8 cellular contexts compared by ENCODE assay signal in genomic region chr6:43636312-43636667, GRCh38. TPM values are rescaled to one million over a fixed set of nuclear protein-coding genes. Genes with fewer than 3 reads are reported as not detected.
DNase-seq lines count a peak whose midpoint lies in the region; FAIRE-seq and TF ChIP-seq lines count a peak whose summit lies in the region.

No MANE protein-coding gene starts in this region.

- H3K4me3 ChIP-seq in GM06990 (replicated peaks; ENCODE audit: low read depth, low read length): peak overlapping the region; percentile 94
- peak overlapping the region; percentile 83 for H3K4me3 ChIP-seq in HL-60 (replicated peaks; ENCODE audit: insufficient read depth, low read length)
- H3K4me3 ChIP-seq in adrenal gland: peak overlapping the region; percentile 10 to 84 (median 58)
- peak overlapping the region; percentile 67 to 100 (median 99) for H3K4me3 ChIP-seq in keratinocyte (ENCODE audit: control insufficient read depth in 2 of 3, extremely low read depth in 1 of 3, insufficient read depth in 2 of 3, low read depth in 1 of 3, low read length in 3 of 3)
- H3K4me3 ChIP-seq in testis: peak overlapping the region; percentile 82 to 84

- H3K9ac ChIP-seq in keratinocyte (ENCODE audit: control insufficient read depth, extremely low read depth, insufficient read depth, low read length): peak overlapping the region; percentile 90

- H3K4me2 ChIP-seq in keratinocyte (ENCODE audit: control insufficient read depth, extremely low read depth, insufficient read depth, low read depth, low read length): peak overlapping the region; percentile 100

- FAIRE-seq in keratinocyte (lab: Jason Lieb, UNC) (no peak), D721Med (lab: Jason Lieb, UNC) (no peak)

- dilution Hi-C loops in keratinocyte (cut with MboI; ENCODE audit: extremely low pct_ligation_motif_present, low sequenced_read_pairs): no loop called here

- 18 to 31% (median 23%) methylated on average over 7 of the region's 7 CpGs for WGBS in adrenal gland, 4 donors
- WGBS in testis, 2 donors: 14 to 16% methylated on average over 7 of the region's 7 CpGs

- TF ChIP-seq POLR2A in adrenal gland (IDR thresholded peaks at IDR 0.05) (no peak), testis (IDR thresholded peaks at IDR 0.05) (no peak)

- H3K27me3 ChIP-seq in GM06990 (replicated peaks; ENCODE audit: control insufficient read depth, insufficient read depth, low read length) (no peaks in the 10 kb centered on the region), HL-60 (ENCODE audit: insufficient read depth, poor library complexity, severe bottlenecking) (no peaks in the 10 kb centered on the region), adrenal gland (no peaks in the 10 kb centered on the region), keratinocyte (ENCODE audit: control insufficient read depth, extremely low read depth, insufficient read depth, low read length) (no peaks in the 10 kb centered on the region), testis (no peaks in the 10 kb centered on the region)

- no peaks in the 10 kb centered on the region for H3K9me1 ChIP-seq in keratinocyte (ENCODE audit: control insufficient read depth, extremely low read depth, insufficient read depth, low read length)

- peak overlapping the region; percentile 87 for H3K27ac ChIP-seq in HL-60 (replicated peaks)
- H3K27ac ChIP-seq in adrenal gland: peak overlapping the region in 4 of 5 donors; percentile 39 to 91 (median 64)
- H3K27ac ChIP-seq in keratinocyte (ENCODE audit: control insufficient read depth, insufficient read depth, low read length): peak overlapping the region; percentile 72
- H3K27ac ChIP-seq in testis: peak overlapping the region; percentile 31 to 80

- intact Hi-C loops in adrenal gland (cut with DNase I) (no loop called here), testis (cut with DNase I; ENCODE audit: low total_unique reads) (no loop called here)

- TF ChIP-seq CTCF in GM06990 (IDR thresholded peaks at IDR 0.05; ENCODE audit: insufficient read depth, low read length, poor library complexity, severe bottlenecking) (no peak), HL-60 (IDR thresholded peaks at IDR 0.05; ENCODE audit: insufficient read depth, low read length) (no peak), adrenal gland (IDR thresholded peaks at IDR 0.05) (no peak), keratinocyte (optimal IDR thresholded peaks at IDR 0.05 in 1 of 3, IDR thresholded peaks at IDR 0.05 in 1 of 3, conservative IDR thresholded peaks at IDR 0.05 in 1 of 3; ENCODE audit: extremely low read depth in 1 of 3, insufficient read depth in 2 of 3, low read length in 3 of 3) (no peak), testis (IDR thresholded peaks at IDR 0.05) (no peak), D721Med (IDR thresholded peaks at IDR 0.05; ENCODE audit: insufficient read depth, missing control alignments) (no peak)

- DNase-seq in GM06990 (ENCODE audit: extremely low read depth, insufficient read length) (no peak), HL-60 (ENCODE audit: low read depth in 1 of 2, low spot score in 1 of 2) (peak in 1 of 2 experiments; percentile 11), adrenal gland (no peak), keratinocyte (ENCODE audit: low read depth, low spot score) (no peak), testis (no peak), NCI-H774 (lab: John Stamatoyannopoulos, UW) (no peak), NCI-H345 treated with DMSO at 0.1 percent for 48 hours (lab: John Stamatoyannopoulos, UW; ENCODE audit: unreplicated experiment) (no peak), D721Med (ENCODE audit: insufficient read length, low spot score) (no peak)

- H3K36me3 ChIP-seq in GM06990 (ENCODE audit: control insufficient read depth, insufficient read depth, low read length) (peaks cover 10% of the 10 kb centered on the region), adrenal gland (replicated peaks in 1 of 2) (peaks cover 0 to 36% of the 10 kb centered on the region in 2 donors), keratinocyte (ENCODE audit: control insufficient read depth in 2 of 2, extremely low read depth in 1 of 2, insufficient read depth in 2 of 2, low read length in 2 of 2) (peaks cover 11 to 17% of the 10 kb centered on the region in 2 experiments), testis (ENCODE audit: low read depth, missing control alignments) (no peaks in the 10 kb centered on the region)

- H2AFZ ChIP-seq in keratinocyte (ENCODE audit: control insufficient read depth, low read length): peak overlapping the region; percentile 96

- no peaks in the 10 kb centered on the region for H4K20me1 ChIP-seq in keratinocyte (ENCODE audit: control insufficient read depth, extremely low read depth, insufficient read depth, low read length)

- no peaks in the 10 kb centered on the region for H3K9me3 ChIP-seq in adrenal gland (replicated peaks in 1 of 3)
- H3K9me3 ChIP-seq in keratinocyte (ENCODE audit: control insufficient read depth, low read depth, low read length): no peaks in the 10 kb centered on the region
- H3K9me3 ChIP-seq in testis: no peaks in the 10 kb centered on the region

- H3K79me2 ChIP-seq in keratinocyte (ENCODE audit: control insufficient read depth, insufficient read depth, low read length): peaks cover 46% of the 10 kb centered on the region

- H3K4me1 ChIP-seq in adrenal gland (replicated peaks in 1 of 2) (peaks cover 14 to 35% of the 10 kb centered on the region in 2 donors), keratinocyte (ENCODE audit: control insufficient read depth, extremely low read depth, insufficient read depth, low read length) (peaks cover 11% of the 10 kb centered on the region), testis (peaks cover 14% of the 10 kb centered on the region)

RNA-seq across cellular contexts. Expression of gene MAD2L1BP, which starts 0.7 kb away (rescaled TPM):
- total RNA-seq in adrenal gland: 100 to 1,000 TPM in 1 of 8 donors, 10 to 100 TPM in 7; 16.1 to 112 (median 28.9) TPM
- 10 to 100 TPM; 15.2 to 26.2 (median 18.2) TPM for polyA plus RNA-seq in adrenal gland
- 34.2 to 48.1 TPM (median 46.5 TPM) in 3 replicates for polyA plus RNA-seq in keratinocyte
- 8.5 TPM for polyA plus RNA-seq in keratinocyte (2011; ENCODE audit: low read depth)
- polyA plus RNA-seq in keratinocyte (2011; cell fraction: cytosol; rRNA removed): 32.1 and 37.0 TPM in 2 replicates
- 35.3 and 37.3 TPM in 2 replicates for polyA plus RNA-seq in keratinocyte (2011; cell fraction: nucleus; rRNA removed)
- 22.0 and 23.9 TPM in 2 replicates for polyA plus RNA-seq in keratinocyte (2012; ENCODE audit: low replicate concordance)
- polyA minus RNA-seq in keratinocyte: 18.6 to 55.6 TPM (median 30.6 TPM) in 3 replicates
- polyA minus RNA-seq in keratinocyte (2011; cell fraction: cytosol; rRNA and poly(A)+ RNA removed): 26.9 TPM
- polyA minus RNA-seq in keratinocyte (2011; cell fraction: nucleus; rRNA and poly(A)+ RNA removed): 11.8 and 12.4 TPM in 2 replicates
- 10 to 100 TPM; 40.5 to 42.4 TPM for total RNA-seq in testis
- 38.3 TPM for polyA plus RNA-seq in testis (ENCODE audit: insufficient read depth, low read depth, low replicate concordance)

RNA-seq across cellular contexts. Expression of gene GTPBP2, which starts 7.2 kb away (rescaled TPM):
- total RNA-seq in adrenal gland (10 to 100 TPM; 16.5 to 59.3 (median 39.8) TPM), testis (10 to 100 TPM; 59.5 to 64.7 TPM)
- polyA plus RNA-seq in adrenal gland (10 to 100 TPM; 26.9 to 73.5 (median 65.1) TPM), keratinocyte (51.2 to 80.6 TPM (median 59.5 TPM) in 3 replicates), testis (ENCODE audit: insufficient read depth, low read depth, low replicate concordance) (59.0 TPM)
- 33.4 TPM for polyA plus RNA-seq in keratinocyte (2011; ENCODE audit: low read depth)
- 29.5 and 30.4 TPM in 2 replicates for polyA plus RNA-seq in keratinocyte (2011; cell fraction: cytosol; rRNA removed)
- 261 and 264 TPM in 2 replicates for polyA plus RNA-seq in keratinocyte (2011; cell fraction: nucleus; rRNA removed)
- polyA plus RNA-seq in keratinocyte (2012; ENCODE audit: low replicate concordance): 33.4 and 72.1 TPM in 2 replicates
- polyA minus RNA-seq in keratinocyte: 40.6 to 46.7 TPM (median 42.3 TPM) in 3 replicates
- polyA minus RNA-seq in keratinocyte (2011; cell fraction: cytosol; rRNA and poly(A)+ RNA removed): 26.9 TPM
- 34.3 and 43.3 TPM in 2 replicates for polyA minus RNA-seq in keratinocyte (2011; cell fraction: nucleus; rRNA and poly(A)+ RNA removed)

RNA-seq across cellular contexts. Expression of gene RSPH9, which starts 8.5 kb away (rescaled TPM):
- total RNA-seq in adrenal gland (under 1 TPM in 6 of 8 donors, not detected in 2; 0.20 to 0.69 (median 0.35) TPM), testis (1 to 10 TPM; 6.1 to 8.3 TPM)
- polyA plus RNA-seq in adrenal gland (under 1 TPM; 0.22 to 0.72 (median 0.71) TPM), keratinocyte (not detected in 3 replicates), testis (ENCODE audit: insufficient read depth, low read depth, low replicate concordance) (22.8 TPM)
- not detected for polyA plus RNA-seq in keratinocyte (2011; ENCODE audit: low read depth)
- polyA plus RNA-seq in keratinocyte (2011; cell fraction: cytosol; rRNA removed): not detected in 2 replicates
- not detected in 2 replicates for polyA plus RNA-seq in keratinocyte (2011; cell fraction: nucleus; rRNA removed)
- 0.14 and 0.15 TPM in 2 replicates for polyA plus RNA-seq in keratinocyte (2012; ENCODE audit: low replicate concordance)
- not detected in 3 replicates for polyA minus RNA-seq in keratinocyte
- not detected for polyA minus RNA-seq in keratinocyte (2011; cell fraction: cytosol; rRNA and poly(A)+ RNA removed)
- not detected in 2 replicates for polyA minus RNA-seq in keratinocyte (2011; cell fraction: nucleus; rRNA and poly(A)+ RNA removed)

RNA-seq across cellular contexts. Expression of gene MRPS18A, which starts 51.3 kb away (rescaled TPM):
- 10 to 100 TPM; 47.8 to 64.8 (median 52.0) TPM for total RNA-seq in adrenal gland
- 10 to 100 TPM; 24.8 to 75.1 (median 33.1) TPM for polyA plus RNA-seq in adrenal gland
- polyA plus RNA-seq in keratinocyte: 48.8 to 62.8 TPM (median 54.5 TPM) in 3 replicates
- 15.7 TPM for polyA plus RNA-seq in keratinocyte (2011; ENCODE audit: low read depth)
- polyA plus RNA-seq in keratinocyte (2011; cell fraction: cytosol; rRNA removed): 40.7 and 52.6 TPM in 2 replicates
- polyA plus RNA-seq in keratinocyte (2011; cell fraction: nucleus; rRNA removed): 37.2 and 42.3 TPM in 2 replicates
- 39.8 and 53.6 TPM in 2 replicates for polyA plus RNA-seq in keratinocyte (2012; ENCODE audit: low replicate concordance)
- 54.2 to 64.3 TPM (median 59.7 TPM) in 3 replicates for polyA minus RNA-seq in keratinocyte
- 31.3 TPM for polyA minus RNA-seq in keratinocyte (2011; cell fraction: cytosol; rRNA and poly(A)+ RNA removed)
- polyA minus RNA-seq in keratinocyte (2011; cell fraction: nucleus; rRNA and poly(A)+ RNA removed): 16.5 and 25.8 TPM in 2 replicates
- 10 to 100 TPM; 37.5 to 48.6 TPM for total RNA-seq in testis
- polyA plus RNA-seq in testis (ENCODE audit: insufficient read depth, low read depth, low replicate concordance): 63.0 TPM

Comparison
In these comparisons a context has a peak if more than half of its experiments do, and no peak if none do; other contexts are left out.
1. RNA of gene RSPH9, which starts 8.5 kb away (polyA plus RNA-seq): 22.8 TPM in testis (single experiment); 0.22 to 0.72 TPM in adrenal gland and 0.14 to 0.15 TPM in keratinocyte; every median in the first group is over 10 times any median in the second.
2. Peak in every context shown above with its lines, with median percentiles within 50 percentile points of each other: H3K4me3 ChIP-seq and H3K27ac ChIP-seq.